In the genomic region with DNA sequence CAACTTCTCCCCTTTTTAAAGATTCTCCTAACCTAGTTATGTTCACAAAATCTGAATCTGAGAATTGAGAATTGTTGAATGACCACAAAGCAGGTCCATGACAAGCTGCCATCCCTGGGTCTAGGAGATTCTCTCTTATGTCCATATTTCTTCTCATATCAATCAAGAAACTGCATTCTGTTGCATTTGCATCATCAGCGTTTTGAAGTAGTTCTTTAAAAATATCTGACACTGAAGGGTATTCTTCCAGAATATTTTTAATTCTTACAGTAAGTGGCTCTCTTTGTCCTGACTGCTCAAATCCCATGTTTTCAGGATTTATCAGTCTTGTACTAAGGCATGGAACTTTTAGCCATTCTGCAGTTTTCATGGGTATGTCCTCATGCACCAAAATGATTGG, we compare ENCODE assay signal across 2 cellular contexts.
TF ChIP-seq lines count a peak whose summit lies in the region.

No MANE protein-coding gene starts in this region.

TF ChIP-seq in HepG2, 621 proteins besides CTCF, POLR2A, EP300 and RAD21 (continued from another document):
- TF ChIP-seq USF2 (IDR thresholded peaks at IDR 0.05; ENCODE audit: low read depth, low read length): no peak
- no peak for TF ChIP-seq USF2 (CRISPR knock-in tag; IDR thresholded peaks at IDR 0.05; ENCODE audit: borderline replicate concordance)
- 0 out of 2 replicates have a peak, but pooled peaks have one; percentile 32 for TF ChIP-seq MAFF (IDR thresholded peaks at IDR 0.05; ENCODE audit: low read depth, low read length)
- TF ChIP-seq DNMT1 (CRISPR knock-in tag; IDR thresholded peaks at IDR 0.05): no peak

TF ChIP-seq in GM12878, 131 proteins besides CTCF, POLR2A, EP300 and RAD21 (continued from another document):
- TF ChIP-seq, protein P1, sequence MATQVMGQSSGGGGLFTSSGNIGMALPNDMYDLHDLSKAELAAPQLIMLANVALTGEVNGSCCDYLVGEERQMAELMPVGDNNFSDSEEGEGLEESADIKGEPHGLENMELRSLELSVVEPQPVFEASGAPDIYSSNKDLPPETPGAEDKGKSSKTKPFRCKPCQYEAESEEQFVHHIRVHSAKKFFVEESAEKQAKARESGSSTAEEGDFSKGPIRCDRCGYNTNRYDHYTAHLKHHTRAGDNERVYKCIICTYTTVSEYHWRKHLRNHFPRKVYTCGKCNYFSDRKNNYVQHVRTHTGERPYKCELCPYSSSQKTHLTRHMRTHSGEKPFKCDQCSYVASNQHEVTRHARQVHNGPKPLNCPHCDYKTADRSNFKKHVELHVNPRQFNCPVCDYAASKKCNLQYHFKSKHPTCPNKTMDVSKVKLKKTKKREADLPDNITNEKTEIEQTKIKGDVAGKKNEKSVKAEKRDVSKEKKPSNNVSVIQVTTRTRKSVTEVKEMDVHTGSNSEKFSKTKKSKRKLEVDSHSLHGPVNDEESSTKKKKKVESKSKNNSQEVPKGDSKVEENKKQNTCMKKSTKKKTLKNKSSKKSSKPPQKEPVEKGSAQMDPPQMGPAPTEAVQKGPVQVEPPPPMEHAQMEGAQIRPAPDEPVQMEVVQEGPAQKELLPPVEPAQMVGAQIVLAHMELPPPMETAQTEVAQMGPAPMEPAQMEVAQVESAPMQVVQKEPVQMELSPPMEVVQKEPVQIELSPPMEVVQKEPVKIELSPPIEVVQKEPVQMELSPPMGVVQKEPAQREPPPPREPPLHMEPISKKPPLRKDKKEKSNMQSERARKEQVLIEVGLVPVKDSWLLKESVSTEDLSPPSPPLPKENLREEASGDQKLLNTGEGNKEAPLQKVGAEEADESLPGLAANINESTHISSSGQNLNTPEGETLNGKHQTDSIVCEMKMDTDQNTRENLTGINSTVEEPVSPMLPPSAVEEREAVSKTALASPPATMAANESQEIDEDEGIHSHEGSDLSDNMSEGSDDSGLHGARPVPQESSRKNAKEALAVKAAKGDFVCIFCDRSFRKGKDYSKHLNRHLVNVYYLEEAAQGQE (IDR thresholded peaks at IDR 0.05; ENCODE audit: low read depth, low read length): no peak
- TF ChIP-seq, protein P2, sequence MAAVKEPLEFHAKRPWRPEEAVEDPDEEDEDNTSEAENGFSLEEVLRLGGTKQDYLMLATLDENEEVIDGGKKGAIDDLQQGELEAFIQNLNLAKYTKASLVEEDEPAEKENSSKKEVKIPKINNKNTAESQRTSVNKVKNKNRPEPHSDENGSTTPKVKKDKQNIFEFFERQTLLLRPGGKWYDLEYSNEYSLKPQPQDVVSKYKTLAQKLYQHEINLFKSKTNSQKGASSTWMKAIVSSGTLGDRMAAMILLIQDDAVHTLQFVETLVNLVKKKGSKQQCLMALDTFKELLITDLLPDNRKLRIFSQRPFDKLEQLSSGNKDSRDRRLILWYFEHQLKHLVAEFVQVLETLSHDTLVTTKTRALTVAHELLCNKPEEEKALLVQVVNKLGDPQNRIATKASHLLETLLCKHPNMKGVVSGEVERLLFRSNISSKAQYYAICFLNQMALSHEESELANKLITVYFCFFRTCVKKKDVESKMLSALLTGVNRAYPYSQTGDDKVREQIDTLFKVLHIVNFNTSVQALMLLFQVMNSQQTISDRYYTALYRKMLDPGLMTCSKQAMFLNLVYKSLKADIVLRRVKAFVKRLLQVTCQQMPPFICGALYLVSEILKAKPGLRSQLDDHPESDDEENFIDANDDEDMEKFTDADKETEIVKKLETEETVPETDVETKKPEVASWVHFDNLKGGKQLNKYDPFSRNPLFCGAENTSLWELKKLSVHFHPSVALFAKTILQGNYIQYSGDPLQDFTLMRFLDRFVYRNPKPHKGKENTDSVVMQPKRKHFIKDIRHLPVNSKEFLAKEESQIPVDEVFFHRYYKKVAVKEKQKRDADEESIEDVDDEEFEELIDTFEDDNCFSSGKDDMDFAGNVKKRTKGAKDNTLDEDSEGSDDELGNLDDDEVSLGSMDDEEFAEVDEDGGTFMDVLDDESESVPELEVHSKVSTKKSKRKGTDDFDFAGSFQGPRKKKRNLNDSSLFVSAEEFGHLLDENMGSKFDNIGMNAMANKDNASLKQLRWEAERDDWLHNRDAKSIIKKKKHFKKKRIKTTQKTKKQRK (IDR thresholded peaks at IDR 0.05; ENCODE audit: low read depth, low read length): no peak
- TF ChIP-seq KDM1A (IDR thresholded peaks at IDR 0.05; ENCODE audit: borderline replicate concordance) (no peak), PML (IDR thresholded peaks at IDR 0.05; ENCODE audit: low read length) (no peak), KAT2A (conservative IDR thresholded peaks at IDR 0.05; ENCODE audit: control insufficient read depth, low read depth, low read length) (no peak), E2F8 (IDR thresholded peaks at IDR 0.05; ENCODE audit: low read depth, partially characterized antibody) (no peak)
